Comparison of ENCODE assay signal across 25 cellular contexts in genomic region chr1:207518608-207519239, GRCh38. TPM values are rescaled to one million over a fixed set of nuclear protein-coding genes. Genes with fewer than 3 reads are reported as not detected.
DNase-seq lines count a peak whose midpoint lies in the region; ATAC-seq, FAIRE-seq and TF ChIP-seq lines count a peak whose summit lies in the region.
"Had no signal": no experiment of that assay in that cellular context is flagged by ENCODE, and none has a peak within 500 bp of the region (broad histone marks: within the 10 kb centered on the region; RNA-seq: fewer than 3 reads in every experiment).

No MANE protein-coding gene starts in this region.

- H3K36me3 ChIP-seq in PC-9 (ENCODE audit: low read depth), result no peaks in the 10 kb centered on the region
- H3K36me3 ChIP-seq: BLaER1 treated with 17β-estradiol and CSF1 and Interleukin-3, amounts not matched to agents 10 nM and 100 nM had no signal

- CTCF ChIA-PET in RWPE1 (lab: Yijun Ruan, JAX) (interaction anchor here (0.5 kb wide), 1 partner anchor 607 kb away, joined by 3 read pairs; no protein-coding TSS in a partner anchor), PC-9 (lab: Charles Lee) (interaction anchor here (0.5 kb wide), 1 partner anchor 1035 kb away, joined by 3 read pairs; no protein-coding TSS in a partner anchor)

- no peak overlapping the region for H2AFZ ChIP-seq in PC-9

- POLR2A ChIA-PET in RWPE1 (lab: Yijun Ruan, JAX; ENCODE audit: low non-redundant PET), result no interaction called here
- POLR2A ChIA-PET in PC-9 (lab: Charles Lee; ENCODE audit: unreplicated experiment), result interaction anchor here (0.6 kb wide), 1 partner anchor 64 kb away, joined by 8 read pairs; no protein-coding TSS in a partner anchor

- H3K27ac Mint-ChIP-seq in IgD-negative memory B cell, result peak overlapping the region in 2 of 3 donors; percentile 11 to 41
- H3K27ac Mint-ChIP-seq: CD8-positive, alpha-beta T cell had no signal

- intact Hi-C loops in PC-9 (cut with micrococcal nuclease; ENCODE audit: unreplicated experiment), result no loop called here

- DNase-seq in GM12892 (ENCODE audit: insufficient read length), result no peak
- DNase-seq in RWPE1 (ENCODE audit: low spot score), result no peak
- DNase-seq in PC-9, result no peak
- DNase-seq: ACHN; Calu3; CD8-positive, alpha-beta T cell; DMS153; HFFc6; NCI-H1105 treated with DMSO at 0.1 percent for 48 hours; NCI-H2029 treated with DMSO at 0.1 percent for 48 hours; NCI-H2171; NCI-H524 treated with DMSO at 0.1 percent for 48 hours; Right ventricle myocardium superior had no signal

- H3K27me3 Mint-ChIP-seq in IgD-negative memory B cell, result no peaks in the 10 kb centered on the region

- H3K4me2 ChIP-seq in PC-9, result no peak overlapping the region
- H3K4me2 ChIP-seq: BLaER1 treated with 17β-estradiol and CSF1 and Interleukin-3, amounts not matched to agents 10 nM and 100 nM; KMS-11 had no signal

- no peak for ATAC-seq in GM21360 (IDR thresholded peaks at IDR 0.05; ENCODE audit: unreplicated experiment)
- ATAC-seq in GM18861 (IDR thresholded peaks at IDR 0.05; ENCODE audit: unreplicated experiment), result no peak
- ATAC-seq: CD8-positive, alpha-beta T cell had no signal

- no TSS peak for BruUV-seq in PC-9 (replicated peaks; lab: Mats Ljungman, UMichigan)

- FAIRE-seq in GM12892 (lab: Jason Lieb, UNC), result peak; percentile 56
- peak; percentile 79 for FAIRE-seq in colon (lab: Jason Lieb, UNC)
- FAIRE-seq: H54 had no signal

- H3K9me2 ChIP-seq in PC-9 (ENCODE audit: insufficient read depth), result no peaks in the 10 kb centered on the region

- no peak overlapping the region for H3K4me3 Mint-ChIP-seq in IgD-negative memory B cell
- H3K4me3 Mint-ChIP-seq: CD8-positive, alpha-beta T cell had no signal

- H3K27me3 ChIP-seq in PC-9 (ENCODE audit: insufficient read depth, low read depth), result no peaks in the 10 kb centered on the region
- H3K27me3 ChIP-seq: BLaER1 treated with 17β-estradiol and CSF1 and Interleukin-3, amounts not matched to agents 10 nM and 100 nM had no signal

- no peaks in the 10 kb centered on the region for H3K79me2 ChIP-seq in PC-9 (ENCODE audit: low read depth)

- no peaks in the 10 kb centered on the region for H3K4me1 ChIP-seq in PC-9 (replicated peaks; ENCODE audit: insufficient read depth)
- H3K4me1 ChIP-seq: BLaER1 treated with 17β-estradiol and CSF1 and Interleukin-3, amounts not matched to agents 10 nM and 100 nM had no signal

- H3K27ac ChIP-seq in RWPE1 (no peak overlapping the region), PC-9 (no peak overlapping the region)
- H3K27ac ChIP-seq: BLaER1 treated with 17β-estradiol and CSF1 and Interleukin-3, amounts not matched to agents 10 nM and 100 nM; HL-60; KMS-11 had no signal

- no peaks in the 10 kb centered on the region for H3K9me3 Mint-ChIP-seq in IgD-negative memory B cell
- H3K9me3 Mint-ChIP-seq: HFFc6 had no signal

- H4K20me1 ChIP-seq in PC-9 (ENCODE audit: insufficient read depth), result no peaks in the 10 kb centered on the region
- H4K20me1 ChIP-seq: BLaER1 treated with 17β-estradiol and CSF1 and Interleukin-3, amounts not matched to agents 10 nM and 100 nM had no signal

- TF ChIP-seq CTCF in RWPE1 (conservative IDR thresholded peaks at IDR 0.05; ENCODE audit: low read depth) (no peak), PC-9 (conservative IDR thresholded peaks at IDR 0.05) (no peak)

- peaks cover 3% of the 10 kb centered on the region for H3K36me3 Mint-ChIP-seq in IgD-negative memory B cell

- peaks cover 0 to 2% (median 2%) of the 10 kb centered on the region in 3 donors for H3K4me1 Mint-ChIP-seq in IgD-negative memory B cell

- H3K4me3 ChIP-seq in PC-9, result no peak overlapping the region
- H3K4me3 ChIP-seq: BLaER1 treated with 17β-estradiol and CSF1 and Interleukin-3, amounts not matched to agents 10 nM and 100 nM had no signal

- H3K9me3 ChIP-seq in PC-9 (ENCODE audit: insufficient read depth, low read depth), result no peaks in the 10 kb centered on the region
- H3K9me3 ChIP-seq: BLaER1 treated with 17β-estradiol and CSF1 and Interleukin-3, amounts not matched to agents 10 nM and 100 nM had no signal

- no peak for TF ChIP-seq POLR2A in GM12892 (IDR thresholded peaks at IDR 0.05; ENCODE audit: low read depth, low read length)

- H3F3A ChIP-seq in PC-9 (ENCODE audit: insufficient read depth, low read depth), result no peaks in the 10 kb centered on the region

RNA-seq across cellular contexts. Expression of gene CR1, which starts 22.8 kb away (rescaled TPM):
- polyA plus RNA-seq in GM12892 (2012; ENCODE audit: missing spikeins), result 7.8 TPM
- polyA plus RNA-seq in IgD-negative memory B cell, result 37.3 TPM
- total RNA-seq in PC-9 (2021), result not detected in 2 replicates
- total RNA-seq: Calu3, G401, HFFc6, HT-29, OCI-LY7, SK-MEL-5 had no signal
